In genomic region chr17:51677875-51678274, GRCh38 we compare ENCODE assay signal across 29 cellular contexts.
"Had no signal": no experiment of that assay in that cellular context is flagged by ENCODE, and none has a peak within 500 bp of the region (broad histone marks: within the 10 kb centered on the region; RNA-seq: fewer than 3 reads in every experiment).

No MANE protein-coding gene starts in this region.

- FAIRE-seq: colon, endometrium, endothelial cell of umbilical vein, frontal cortex had no signal

- H3K4me1 ChIP-seq: colonic mucosa, esophagus muscularis mucosa, esophagus squamous epithelium, foreskin keratinocyte, gastrocnemius medialis, gastroesophageal sphincter, heart left ventricle, heart right ventricle had no signal

- H3K27ac Mint-ChIP-seq: dendritic cell treated with granulocyte-macrophage colony-stimulating factor and Interleukin-4, amounts not matched to agents 40 ng/mL and 50 ng/mL, for 4 days; effector memory CD8-positive, alpha-beta T cell; endodermal cell had no signal

- H3K4me3 Mint-ChIP-seq: dendritic cell treated with granulocyte-macrophage colony-stimulating factor and Interleukin-4, amounts not matched to agents 40 ng/mL and 50 ng/mL, for 4 days; effector memory CD8-positive, alpha-beta T cell; endodermal cell had no signal

- H3K36me3 ChIP-seq: colonic mucosa, esophagus muscularis mucosa, esophagus squamous epithelium, gastrocnemius medialis, gastroesophageal sphincter, heart left ventricle, heart right ventricle had no signal

- ATAC-seq: effector memory CD8-positive, alpha-beta T cell; esophagus mucosa; foreskin keratinocyte; gastrocnemius medialis; gastroesophageal sphincter; heart left ventricle; heart right ventricle had no signal

- DNase-seq: colonic mucosa; cortex of kidney; dermis blood vessel endothelial cell; dorsolateral prefrontal cortex; effector CD4-positive, alpha-beta T cell; effector CD8-positive, alpha-beta T cell; effector memory CD4-positive, alpha-beta T cell; effector memory CD8-positive, alpha-beta T cell; endodermal cell; erythroblast; esophagus squamous epithelium; foreskin fibroblast; foreskin keratinocyte; foreskin melanocyte; gastrocnemius medialis; glutamatergic neuron; head of caudate nucleus; heart left ventricle; heart right ventricle had no signal

- H3K9me3 ChIP-seq: colonic mucosa, esophagus muscularis mucosa, esophagus squamous epithelium, gastrocnemius medialis, gastroesophageal sphincter had no signal

- H3K27me3 ChIP-seq: colonic mucosa, foreskin keratinocyte, gastrocnemius medialis, heart left ventricle had no signal

- H3K4me1 Mint-ChIP-seq: endodermal cell had no signal

- H3K4me3 ChIP-seq: colonic mucosa, coronary artery, dorsolateral prefrontal cortex, esophagus muscularis mucosa, esophagus squamous epithelium, gastrocnemius medialis, gastroesophageal sphincter, heart left ventricle, heart right ventricle had no signal

- H3K27ac ChIP-seq: colonic mucosa, coronary artery, dorsolateral prefrontal cortex, epithelial cell of prostate, esophagus muscularis mucosa, esophagus squamous epithelium, foreskin keratinocyte, gastrocnemius medialis, gastroesophageal sphincter, heart left ventricle, heart right ventricle had no signal

- H3K27me3 Mint-ChIP-seq: dendritic cell treated with granulocyte-macrophage colony-stimulating factor and Interleukin-4, amounts not matched to agents 40 ng/mL and 50 ng/mL, for 4 days had no signal
